ENCODE assay signal across 9 cellular contexts in the genomic region with DNA sequence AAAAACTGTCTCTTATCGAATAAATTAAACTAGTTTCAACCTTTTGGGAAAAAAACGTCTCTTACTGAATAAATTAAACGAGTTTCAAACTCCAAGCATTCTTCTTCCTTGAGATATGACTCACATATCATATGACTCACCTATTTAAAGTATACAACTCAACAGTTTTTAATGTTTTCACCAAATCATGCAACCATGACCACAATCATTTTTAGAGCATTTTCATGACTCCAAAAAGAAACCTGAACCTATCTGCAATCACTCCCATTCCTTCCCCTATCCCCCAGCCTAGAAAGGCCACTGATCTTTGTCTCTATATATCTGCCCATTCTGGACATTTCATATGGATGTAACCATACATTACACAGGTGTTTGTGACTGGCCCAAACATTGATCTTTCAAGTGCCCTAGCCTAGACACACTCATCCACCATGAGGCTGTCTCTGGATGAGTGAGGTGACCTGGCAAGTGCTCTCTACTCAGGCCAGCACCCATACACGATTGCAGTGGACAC.
DNase-seq lines count a peak whose midpoint lies in the region; ATAC-seq and TF ChIP-seq lines count a peak whose summit lies in the region.
"Had no signal": no experiment of that assay in that cellular context is flagged by ENCODE, and none has a peak within 500 bp of the region (broad histone marks: within the 10 kb centered on the region; RNA-seq: fewer than 3 reads in every experiment).

No MANE protein-coding gene starts in this region.

- H3K4me3 ChIP-seq in DOHH2 (ENCODE audit: low read length): peak overlapping the region; percentile 17
- no peak overlapping the region for H3K4me3 ChIP-seq in adipocyte (ENCODE audit: low read length)
- H3K4me3 ChIP-seq in naive thymus-derived CD4-positive, alpha-beta T cell (ENCODE audit: low read length): no peak overlapping the region
- no peak overlapping the region for H3K4me3 ChIP-seq in BE2C (ENCODE audit: low read depth, low read length)
- H3K4me3 ChIP-seq: cardiac muscle cell had no signal

- H3K4me2 ChIP-seq in DOHH2 (ENCODE audit: low read length): peak overlapping the region; percentile 53

- intact Hi-C loops in naive thymus-derived CD4-positive, alpha-beta T cell (cut with micrococcal nuclease): no loop called here

- peaks cover 21% of the 10 kb centered on the region; the same call in 1 of the 2 replicates for H4K20me1 ChIP-seq in DOHH2 (ENCODE audit: control insufficient read depth, insufficient read depth, low read depth, low read length)

- H3K4me1 ChIP-seq in DOHH2 (ENCODE audit: control insufficient read depth, low read length) (peaks cover 57% of the 10 kb centered on the region), adipocyte (ENCODE audit: control insufficient read depth, insufficient read depth, low read length) (peaks cover 17% of the 10 kb centered on the region), BE2C (peaks cover 21% of the 10 kb centered on the region)
- H3K4me1 ChIP-seq in naive thymus-derived CD4-positive, alpha-beta T cell (ENCODE audit: control insufficient read depth in 2 of 2, insufficient read depth in 2 of 2, low read length in 2 of 2): peaks cover 34 to 73% of the 10 kb centered on the region in 2 donors

- no peak for TF ChIP-seq CTCF in DOHH2 (IDR thresholded peaks at IDR 0.05; ENCODE audit: low read depth, low read length, poor library complexity, severe bottlenecking)
- TF ChIP-seq CTCF in BE2C (IDR thresholded peaks at IDR 0.05; ENCODE audit: low read depth, low read length): no peak

- H3K27ac ChIP-seq in DOHH2 (ENCODE audit: low read depth, low read length): no peak overlapping the region
- no peak overlapping the region for H3K27ac ChIP-seq in naive thymus-derived CD4-positive, alpha-beta T cell (ENCODE audit: low read depth, low read length)
- H3K27ac ChIP-seq: cardiac muscle cell had no signal

- H3K36me3 ChIP-seq in DOHH2 (ENCODE audit: control insufficient read depth, low read length): peaks cover 7% of the 10 kb centered on the region; the same call in 1 of the 2 replicates
- peaks cover 3% of the 10 kb centered on the region for H3K36me3 ChIP-seq in adipocyte (ENCODE audit: control insufficient read depth, insufficient read depth, low read length, severe bottlenecking)
- peaks cover 0 to 9% (median 9%) of the 10 kb centered on the region in 3 experiments for H3K36me3 ChIP-seq in naive thymus-derived CD4-positive, alpha-beta T cell (ENCODE audit: control insufficient read depth in 2 of 3, insufficient read depth in 3 of 3, low read length in 3 of 3)
- H3K36me3 ChIP-seq in BE2C: no peaks in the 10 kb centered on the region
- H3K36me3 ChIP-seq: cardiac muscle cell had no signal

- H3K9ac ChIP-seq in adipocyte (ENCODE audit: low read length): no peak overlapping the region

- H3K79me2 ChIP-seq in DOHH2 (ENCODE audit: control insufficient read depth, low read length): peaks cover 14% of the 10 kb centered on the region

- CTCF ChIA-PET in naive thymus-derived CD4-positive, alpha-beta T cell (lab: Charles Lee): interaction anchor here (0.9 kb wide), 1 partner anchor 25 kb away, joined by 4 read pairs; no protein-coding TSS in a partner anchor

- H3K27me3 ChIP-seq in DOHH2 (ENCODE audit: control insufficient read depth, low read length) (no peaks in the 10 kb centered on the region), adipocyte (replicated peaks; ENCODE audit: control insufficient read depth, insufficient read depth, low read length) (no peaks in the 10 kb centered on the region), BE2C (no peaks in the 10 kb centered on the region)
- H3K27me3 ChIP-seq in naive thymus-derived CD4-positive, alpha-beta T cell (ENCODE audit: control insufficient read depth in 2 of 2, insufficient read depth in 2 of 2, low read length in 2 of 2): no peaks in the 10 kb centered on the region
- H3K27me3 ChIP-seq: cardiac muscle cell had no signal

- no peaks in the 10 kb centered on the region for H3K9me3 ChIP-seq in DOHH2 (ENCODE audit: control insufficient read depth, insufficient read depth, low read length)
- H3K9me3 ChIP-seq in adipocyte (ENCODE audit: control insufficient read depth, low read length): no peaks in the 10 kb centered on the region
- H3K9me3 ChIP-seq in naive thymus-derived CD4-positive, alpha-beta T cell (ENCODE audit: control insufficient read depth in 2 of 3, low read length in 3 of 3): no peaks in the 10 kb centered on the region
- no peaks in the 10 kb centered on the region for H3K9me3 ChIP-seq in BE2C

- peak overlapping the region in 7 of 9 donors; percentile 3 to 81 (median 60) for H3K27ac Mint-ChIP-seq in naive thymus-derived CD4-positive, alpha-beta T cell

- H3K27me3 Mint-ChIP-seq in naive thymus-derived CD4-positive, alpha-beta T cell: no peaks in the 10 kb centered on the region

- H3K4me3 Mint-ChIP-seq in naive thymus-derived CD4-positive, alpha-beta T cell: peak overlapping the region in 4 of 10 donors; percentile 2 to 30 (median 20)

- H3K9me2 ChIP-seq in DOHH2 (replicated peaks; ENCODE audit: control insufficient read depth, low read length): no peaks in the 10 kb centered on the region

- no peak for ATAC-seq in naive thymus-derived CD4-positive, alpha-beta T cell
- no peak for ATAC-seq in HG03097 (IDR thresholded peaks at IDR 0.05; ENCODE audit: low FRiP score, unreplicated experiment)

- peak; percentile 42 for DNase-seq in HS-27A (ENCODE audit: low read depth)
- peak; percentile 76 for DNase-seq in adipocyte (ENCODE audit: low read depth)
- DNase-seq in naive thymus-derived CD4-positive, alpha-beta T cell: no peak
- no peak for DNase-seq in NCI-H69 (lab: John Stamatoyannopoulos, UW)
- no peak for DNase-seq in ureter (ENCODE audit: low spot score)
- no peak for DNase-seq in BE2C

- H3K4me1 Mint-ChIP-seq in naive thymus-derived CD4-positive, alpha-beta T cell: peaks cover 59 to 91% (median 77%) of the 10 kb centered on the region in 7 donors

- POLR2A ChIA-PET in naive thymus-derived CD4-positive, alpha-beta T cell (lab: Charles Lee): interaction anchor here (1.4 to 2.4 kb wide), 2 partner anchors 10 to 13 kb away, joined by 3 to 13 read pairs; no protein-coding TSS in a partner anchor

- no peaks in the 10 kb centered on the region for H3K9me3 Mint-ChIP-seq in naive thymus-derived CD4-positive, alpha-beta T cell

- no peaks in the 10 kb centered on the region for H3F3A ChIP-seq in DOHH2 (ENCODE audit: control insufficient read depth, insufficient read depth)

- H3K36me3 Mint-ChIP-seq in naive thymus-derived CD4-positive, alpha-beta T cell: peaks cover 0 to 26% (median 15%) of the 10 kb centered on the region in 5 donors

Comparison
In these comparisons a context has a peak if more than half of its experiments do, and no peak if none do; other contexts are left out.
1. DNase-seq: peak in HS-27A (single experiment) and adipocyte (single experiment); none in naive thymus-derived CD4-positive, alpha-beta T cell (0 of 9), NCI-H69 (single experiment), ureter (single experiment) and BE2C (single experiment).